Comparison of ENCODE assay signal across 1 cellular context in genomic region chr16:21301168-21301894, GRCh38.
A peak's percentile ranks its signal among the peaks of the same experiment; 100 is the strongest.
TF ChIP-seq lines count a peak whose summit lies in the region.

No MANE protein-coding gene starts in this region.

TF ChIP-seq in HepG2, 621 proteins besides CTCF, POLR2A, EP300 and RAD21 (continued from another document and continues in another):
- TF ChIP-seq, protein P1, sequence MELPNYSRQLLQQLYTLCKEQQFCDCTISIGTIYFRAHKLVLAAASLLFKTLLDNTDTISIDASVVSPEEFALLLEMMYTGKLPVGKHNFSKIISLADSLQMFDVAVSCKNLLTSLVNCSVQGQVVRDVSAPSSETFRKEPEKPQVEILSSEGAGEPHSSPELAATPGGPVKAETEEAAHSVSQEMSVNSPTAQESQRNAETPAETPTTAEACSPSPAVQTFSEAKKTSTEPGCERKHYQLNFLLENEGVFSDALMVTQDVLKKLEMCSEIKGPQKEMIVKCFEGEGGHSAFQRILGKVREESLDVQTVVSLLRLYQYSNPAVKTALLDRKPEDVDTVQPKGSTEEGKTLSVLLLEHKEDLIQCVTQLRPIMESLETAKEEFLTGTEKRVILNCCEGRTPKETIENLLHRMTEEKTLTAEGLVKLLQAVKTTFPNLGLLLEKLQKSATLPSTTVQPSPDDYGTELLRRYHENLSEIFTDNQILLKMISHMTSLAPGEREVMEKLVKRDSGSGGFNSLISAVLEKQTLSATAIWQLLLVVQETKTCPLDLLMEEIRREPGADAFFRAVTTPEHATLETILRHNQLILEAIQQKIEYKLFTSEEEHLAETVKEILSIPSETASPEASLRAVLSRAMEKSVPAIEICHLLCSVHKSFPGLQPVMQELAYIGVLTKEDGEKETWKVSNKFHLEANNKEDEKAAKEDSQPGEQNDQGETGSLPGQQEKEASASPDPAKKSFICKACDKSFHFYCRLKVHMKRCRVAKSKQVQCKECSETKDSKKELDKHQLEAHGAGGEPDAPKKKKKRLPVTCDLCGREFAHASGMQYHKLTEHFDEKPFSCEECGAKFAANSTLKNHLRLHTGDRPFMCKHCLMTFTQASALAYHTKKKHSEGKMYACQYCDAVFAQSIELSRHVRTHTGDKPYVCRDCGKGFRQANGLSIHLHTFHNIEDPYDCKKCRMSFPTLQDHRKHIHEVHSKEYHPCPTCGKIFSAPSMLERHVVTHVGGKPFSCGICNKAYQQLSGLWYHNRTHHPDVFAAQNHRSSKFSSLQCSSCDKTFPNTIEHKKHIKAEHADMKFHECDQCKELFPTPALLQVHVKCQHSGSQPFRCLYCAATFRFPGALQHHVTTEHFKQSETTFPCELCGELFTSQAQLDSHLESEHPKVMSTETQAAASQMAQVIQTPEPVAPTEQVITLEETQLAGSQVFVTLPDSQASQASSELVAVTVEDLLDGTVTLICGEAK (IDR thresholded peaks at IDR 0.05): no peak
- TF ChIP-seq, protein P1 (CRISPR knock-in tag; IDR thresholded peaks at IDR 0.05): peak; percentile 86
- TF ChIP-seq, protein P2, sequence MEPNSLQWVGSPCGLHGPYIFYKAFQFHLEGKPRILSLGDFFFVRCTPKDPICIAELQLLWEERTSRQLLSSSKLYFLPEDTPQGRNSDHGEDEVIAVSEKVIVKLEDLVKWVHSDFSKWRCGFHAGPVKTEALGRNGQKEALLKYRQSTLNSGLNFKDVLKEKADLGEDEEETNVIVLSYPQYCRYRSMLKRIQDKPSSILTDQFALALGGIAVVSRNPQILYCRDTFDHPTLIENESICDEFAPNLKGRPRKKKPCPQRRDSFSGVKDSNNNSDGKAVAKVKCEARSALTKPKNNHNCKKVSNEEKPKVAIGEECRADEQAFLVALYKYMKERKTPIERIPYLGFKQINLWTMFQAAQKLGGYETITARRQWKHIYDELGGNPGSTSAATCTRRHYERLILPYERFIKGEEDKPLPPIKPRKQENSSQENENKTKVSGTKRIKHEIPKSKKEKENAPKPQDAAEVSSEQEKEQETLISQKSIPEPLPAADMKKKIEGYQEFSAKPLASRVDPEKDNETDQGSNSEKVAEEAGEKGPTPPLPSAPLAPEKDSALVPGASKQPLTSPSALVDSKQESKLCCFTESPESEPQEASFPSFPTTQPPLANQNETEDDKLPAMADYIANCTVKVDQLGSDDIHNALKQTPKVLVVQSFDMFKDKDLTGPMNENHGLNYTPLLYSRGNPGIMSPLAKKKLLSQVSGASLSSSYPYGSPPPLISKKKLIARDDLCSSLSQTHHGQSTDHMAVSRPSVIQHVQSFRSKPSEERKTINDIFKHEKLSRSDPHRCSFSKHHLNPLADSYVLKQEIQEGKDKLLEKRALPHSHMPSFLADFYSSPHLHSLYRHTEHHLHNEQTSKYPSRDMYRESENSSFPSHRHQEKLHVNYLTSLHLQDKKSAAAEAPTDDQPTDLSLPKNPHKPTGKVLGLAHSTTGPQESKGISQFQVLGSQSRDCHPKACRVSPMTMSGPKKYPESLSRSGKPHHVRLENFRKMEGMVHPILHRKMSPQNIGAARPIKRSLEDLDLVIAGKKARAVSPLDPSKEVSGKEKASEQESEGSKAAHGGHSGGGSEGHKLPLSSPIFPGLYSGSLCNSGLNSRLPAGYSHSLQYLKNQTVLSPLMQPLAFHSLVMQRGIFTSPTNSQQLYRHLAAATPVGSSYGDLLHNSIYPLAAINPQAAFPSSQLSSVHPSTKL (CRISPR knock-in tag; IDR thresholded peaks at IDR 0.05): peak; percentile 83
- TF ChIP-seq ZNF572 (CRISPR knock-in tag; IDR thresholded peaks at IDR 0.05) (no peak), ZFY (CRISPR knock-in tag; IDR thresholded peaks at IDR 0.05) (peak; percentile 81), STAT6 (CRISPR knock-in tag; IDR thresholded peaks at IDR 0.05; ENCODE audit: borderline replicate concordance) (no peak), KAT2B (IDR thresholded peaks at IDR 0.05; ENCODE audit: borderline replicate concordance, low read depth, low read length) (no peak), ZNF44 (CRISPR knock-in tag; IDR thresholded peaks at IDR 0.05) (0 out of 2 replicates have a peak, but pooled peaks have one; percentile 6), NFYC (CRISPR knock-in tag; IDR thresholded peaks at IDR 0.05) (no peak), HMG20A (CRISPR knock-in tag; IDR thresholded peaks at IDR 0.05; ENCODE audit: borderline replicate concordance) (peak; percentile 44; the same call in 1 of the 2 replicates), TSC22D2 (CRISPR knock-in tag; IDR thresholded peaks at IDR 0.05; ENCODE audit: borderline replicate concordance) (peak; percentile 32; the same call in 1 of the 2 replicates), SCMH1 (CRISPR knock-in tag; IDR thresholded peaks at IDR 0.05; ENCODE audit: borderline replicate concordance) (no peak), ZNF740 (CRISPR knock-in tag; IDR thresholded peaks at IDR 0.05) (peak; percentile 64), CBX5 (CRISPR knock-in tag; IDR thresholded peaks at IDR 0.05; ENCODE audit: borderline replicate concordance) (peak; percentile 83), TCF12 (IDR thresholded peaks at IDR 0.05) (no peak), TCF12 (CRISPR knock-in tag; IDR thresholded peaks at IDR 0.05) (no peak; the same call in none of the 2 replicates), ISX (CRISPR knock-in tag; conservative IDR thresholded peaks at IDR 0.05) (peak; percentile 82; the same call in 1 of the 2 replicates)
- TF ChIP-seq, protein P3, sequence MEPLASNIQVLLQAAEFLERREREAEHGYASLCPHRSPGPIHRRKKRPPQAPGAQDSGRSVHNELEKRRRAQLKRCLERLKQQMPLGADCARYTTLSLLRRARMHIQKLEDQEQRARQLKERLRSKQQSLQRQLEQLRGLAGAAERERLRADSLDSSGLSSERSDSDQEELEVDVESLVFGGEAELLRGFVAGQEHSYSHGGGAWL (CRISPR knock-in tag; IDR thresholded peaks at IDR 0.05): peak; percentile 90; the same call in 1 of the 2 replicates
- TF ChIP-seq, protein P4, sequence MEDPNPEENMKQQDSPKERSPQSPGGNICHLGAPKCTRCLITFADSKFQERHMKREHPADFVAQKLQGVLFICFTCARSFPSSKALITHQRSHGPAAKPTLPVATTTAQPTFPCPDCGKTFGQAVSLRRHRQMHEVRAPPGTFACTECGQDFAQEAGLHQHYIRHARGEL (CRISPR knock-in tag; IDR thresholded peaks at IDR 0.05): 0 out of 2 replicates have a peak, but pooled peaks have one; percentile 64
- TF ChIP-seq, protein P5, sequence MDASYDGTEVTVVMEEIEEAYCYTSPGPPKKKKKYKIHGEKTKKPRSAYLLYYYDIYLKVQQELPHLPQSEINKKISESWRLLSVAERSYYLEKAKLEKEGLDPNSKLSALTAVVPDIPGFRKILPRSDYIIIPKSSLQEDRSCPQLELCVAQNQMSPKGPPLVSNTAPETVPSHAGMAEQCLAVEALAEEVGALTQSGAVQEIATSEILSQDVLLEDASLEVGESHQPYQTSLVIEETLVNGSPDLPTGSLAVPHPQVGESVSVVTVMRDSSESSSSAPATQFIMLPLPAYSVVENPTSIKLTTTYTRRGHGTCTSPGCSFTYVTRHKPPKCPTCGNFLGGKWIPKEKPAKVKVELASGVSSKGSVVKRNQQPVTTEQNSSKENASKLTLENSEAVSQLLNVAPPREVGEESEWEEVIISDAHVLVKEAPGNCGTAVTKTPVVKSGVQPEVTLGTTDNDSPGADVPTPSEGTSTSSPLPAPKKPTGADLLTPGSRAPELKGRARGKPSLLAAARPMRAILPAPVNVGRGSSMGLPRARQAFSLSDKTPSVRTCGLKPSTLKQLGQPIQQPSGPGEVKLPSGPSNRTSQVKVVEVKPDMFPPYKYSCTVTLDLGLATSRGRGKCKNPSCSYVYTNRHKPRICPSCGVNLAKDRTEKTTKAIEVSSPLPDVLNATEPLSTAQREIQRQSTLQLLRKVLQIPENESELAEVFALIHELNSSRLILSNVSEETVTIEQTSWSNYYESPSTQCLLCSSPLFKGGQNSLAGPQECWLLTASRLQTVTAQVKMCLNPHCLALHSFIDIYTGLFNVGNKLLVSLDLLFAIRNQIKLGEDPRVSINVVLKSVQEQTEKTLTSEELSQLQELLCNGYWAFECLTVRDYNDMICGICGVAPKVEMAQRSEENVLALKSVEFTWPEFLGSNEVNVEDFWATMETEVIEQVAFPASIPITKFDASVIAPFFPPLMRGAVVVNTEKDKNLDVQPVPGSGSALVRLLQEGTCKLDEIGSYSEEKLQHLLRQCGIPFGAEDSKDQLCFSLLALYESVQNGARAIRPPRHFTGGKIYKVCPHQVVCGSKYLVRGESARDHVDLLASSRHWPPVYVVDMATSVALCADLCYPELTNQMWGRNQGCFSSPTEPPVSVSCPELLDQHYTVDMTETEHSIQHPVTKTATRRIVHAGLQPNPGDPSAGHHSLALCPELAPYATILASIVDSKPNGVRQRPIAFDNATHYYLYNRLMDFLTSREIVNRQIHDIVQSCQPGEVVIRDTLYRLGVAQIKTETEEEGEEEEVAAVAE (CRISPR knock-in tag; IDR thresholded peaks at IDR 0.05; ENCODE audit: borderline replicate concordance): no peak; the same call in 1 of the 2 replicates
- TF ChIP-seq, protein P6, sequence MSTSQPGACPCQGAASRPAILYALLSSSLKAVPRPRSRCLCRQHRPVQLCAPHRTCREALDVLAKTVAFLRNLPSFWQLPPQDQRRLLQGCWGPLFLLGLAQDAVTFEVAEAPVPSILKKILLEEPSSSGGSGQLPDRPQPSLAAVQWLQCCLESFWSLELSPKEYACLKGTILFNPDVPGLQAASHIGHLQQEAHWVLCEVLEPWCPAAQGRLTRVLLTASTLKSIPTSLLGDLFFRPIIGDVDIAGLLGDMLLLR (CRISPR knock-in tag; IDR thresholded peaks at IDR 0.05): peak; percentile 97
- TF ChIP-seq, protein P7, sequence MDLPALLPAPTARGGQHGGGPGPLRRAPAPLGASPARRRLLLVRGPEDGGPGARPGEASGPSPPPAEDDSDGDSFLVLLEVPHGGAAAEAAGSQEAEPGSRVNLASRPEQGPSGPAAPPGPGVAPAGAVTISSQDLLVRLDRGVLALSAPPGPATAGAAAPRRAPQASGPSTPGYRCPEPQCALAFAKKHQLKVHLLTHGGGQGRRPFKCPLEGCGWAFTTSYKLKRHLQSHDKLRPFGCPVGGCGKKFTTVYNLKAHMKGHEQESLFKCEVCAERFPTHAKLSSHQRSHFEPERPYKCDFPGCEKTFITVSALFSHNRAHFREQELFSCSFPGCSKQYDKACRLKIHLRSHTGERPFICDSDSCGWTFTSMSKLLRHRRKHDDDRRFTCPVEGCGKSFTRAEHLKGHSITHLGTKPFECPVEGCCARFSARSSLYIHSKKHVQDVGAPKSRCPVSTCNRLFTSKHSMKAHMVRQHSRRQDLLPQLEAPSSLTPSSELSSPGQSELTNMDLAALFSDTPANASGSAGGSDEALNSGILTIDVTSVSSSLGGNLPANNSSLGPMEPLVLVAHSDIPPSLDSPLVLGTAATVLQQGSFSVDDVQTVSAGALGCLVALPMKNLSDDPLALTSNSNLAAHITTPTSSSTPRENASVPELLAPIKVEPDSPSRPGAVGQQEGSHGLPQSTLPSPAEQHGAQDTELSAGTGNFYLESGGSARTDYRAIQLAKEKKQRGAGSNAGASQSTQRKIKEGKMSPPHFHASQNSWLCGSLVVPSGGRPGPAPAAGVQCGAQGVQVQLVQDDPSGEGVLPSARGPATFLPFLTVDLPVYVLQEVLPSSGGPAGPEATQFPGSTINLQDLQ (CRISPR knock-in tag; IDR thresholded peaks at IDR 0.05): no peak; the same call in 1 of the 2 replicates
